13 cellular contexts compared by ENCODE assay signal in the genomic region with DNA sequence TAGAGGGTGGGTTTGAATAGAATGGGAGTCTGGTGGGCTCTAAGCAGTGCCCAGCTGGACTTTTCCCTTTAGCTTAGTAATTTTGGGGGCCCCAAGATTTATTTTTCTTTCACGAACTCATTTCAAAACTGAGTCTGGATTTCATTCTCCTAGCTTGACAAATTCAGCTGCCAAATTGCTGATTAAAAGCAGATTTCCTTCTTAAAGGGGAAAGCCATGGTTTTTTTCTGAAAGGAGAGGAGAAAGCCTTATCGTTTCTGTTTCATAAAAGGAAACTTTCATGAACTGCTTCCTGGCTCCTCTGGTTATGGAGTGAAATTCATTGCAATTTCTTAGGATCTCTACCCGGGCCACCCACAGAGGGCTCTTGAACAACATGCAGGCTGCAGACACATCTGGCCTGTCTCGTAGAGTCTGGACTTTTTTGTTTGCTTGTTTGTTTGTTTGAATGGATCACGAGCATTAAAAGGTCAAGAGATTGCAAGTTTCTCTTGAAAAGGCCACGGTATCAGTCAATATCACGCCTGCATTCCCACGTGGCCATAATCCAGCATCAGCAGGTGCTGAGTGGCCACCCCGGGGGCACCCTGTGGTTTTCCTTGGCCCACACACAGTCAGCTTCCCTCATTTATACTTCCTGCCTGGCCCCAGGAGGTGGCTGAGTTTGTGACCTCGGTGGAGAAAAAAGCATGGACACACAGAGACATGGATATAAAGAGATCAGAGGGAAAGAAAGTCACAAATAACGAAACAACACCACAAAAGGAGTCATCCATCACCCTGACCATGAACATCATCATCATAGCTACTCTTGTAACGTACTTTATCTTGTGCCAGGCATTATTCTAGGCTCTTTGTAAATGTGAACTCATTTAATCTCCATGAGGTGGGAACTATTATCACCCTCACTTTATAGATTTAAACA. TPM values are rescaled to one million over a fixed set of nuclear protein-coding genes. Genes with fewer than 3 reads are reported as not detected.
DNase-seq lines count a peak whose midpoint lies in the region; ATAC-seq lines count a peak whose summit lies in the region.
"Had no signal": no experiment of that assay in that cellular context is flagged by ENCODE, and none has a peak within 500 bp of the region (broad histone marks: within the 10 kb centered on the region; RNA-seq: fewer than 3 reads in every experiment).

No MANE protein-coding gene starts in this region.

- DNase-seq in OCI-M1 (lab: John Stamatoyannopoulos, UW) (peak; percentile 60), foreskin melanocyte (peak; percentile 73), left lobe of liver (ENCODE audit: low spot score) (no peak), HuH-7 (ENCODE audit: low spot score) (no peak)
- DNase-seq in activated CD4-positive, alpha-beta T cell treated with anti-CD3 and anti-CD28 coated beads, Interleukin-2, amount 50 U/mL, for 4 hours = no peak

- ATAC-seq in GM18870 (IDR thresholded peaks at IDR 0.05; ENCODE audit: unreplicated experiment) = peak; percentile 17
- ATAC-seq in left lobe of liver = no peak
- ATAC-seq in HG03039 (IDR thresholded peaks at IDR 0.05; ENCODE audit: unreplicated experiment) = no peak

- no peaks in the 10 kb centered on the region for H3K27me3 ChIP-seq in BLaER1

- no peak overlapping the region; the same call in 1 of the 2 replicates for H3K9ac ChIP-seq in BLaER1

- H3K4me1 ChIP-seq in BLaER1 = peaks cover 12% of the 10 kb centered on the region
- H3K4me1 ChIP-seq: gastrocnemius medialis had no signal

- H3K9me3 ChIP-seq in BLaER1 = no peaks in the 10 kb centered on the region
- H3K9me3 ChIP-seq: gastrocnemius medialis had no signal

- H4K20me1 ChIP-seq in BLaER1 = no peaks in the 10 kb centered on the region

- H3K27ac ChIP-seq in BLaER1 = no peak overlapping the region
- H3K27ac ChIP-seq: gastrocnemius medialis had no signal

- H3K4me3 ChIP-seq in BLaER1 = no peak overlapping the region
- H3K4me3 ChIP-seq: gastrocnemius medialis had no signal

- H3K4me2 ChIP-seq in BLaER1 = peak overlapping the region; percentile 86

- no peaks in the 10 kb centered on the region for H3K36me3 ChIP-seq in BLaER1
- H3K36me3 ChIP-seq: gastrocnemius medialis had no signal

RNA-seq across cellular contexts. Expression of a gene that starts 10.5 kb away (rescaled TPM):
- total RNA-seq in left lobe of liver = not detected
- total RNA-seq: activated CD8-positive, alpha-beta memory T cell treated with anti-CD3 and anti-CD28 coated beads for 36 hours; gastrocnemius medialis; LHCN-M2; Right ventricle myocardium inferior; skeletal muscle tissue had no signal

RNA-seq across cellular contexts. Expression of a gene that starts 31.2 kb away (rescaled TPM):
- total RNA-seq in left lobe of liver = not detected
- total RNA-seq: activated CD8-positive, alpha-beta memory T cell treated with anti-CD3 and anti-CD28 coated beads for 36 hours; gastrocnemius medialis; LHCN-M2; Right ventricle myocardium inferior; skeletal muscle tissue had no signal

RNA-seq across cellular contexts. Expression of a gene that starts 47.7 kb away (rescaled TPM):
- total RNA-seq in left lobe of liver = not detected
- total RNA-seq: activated CD8-positive, alpha-beta memory T cell treated with anti-CD3 and anti-CD28 coated beads for 36 hours; gastrocnemius medialis; LHCN-M2; Right ventricle myocardium inferior; skeletal muscle tissue had no signal

RNA-seq across cellular contexts. Expression of a gene that starts 48.4 kb away (rescaled TPM):
- total RNA-seq in left lobe of liver = not detected
- total RNA-seq: activated CD8-positive, alpha-beta memory T cell treated with anti-CD3 and anti-CD28 coated beads for 36 hours; gastrocnemius medialis; LHCN-M2; Right ventricle myocardium inferior; skeletal muscle tissue had no signal

Comparison
In these comparisons a context has a peak if more than half of its experiments do, and no peak if none do; other contexts are left out.
1. DNase-seq: peak in OCI-M1 (single experiment) and foreskin melanocyte (single experiment); none in left lobe of liver (single experiment), HuH-7 (single experiment) and activated CD4-positive, alpha-beta T cell treated with anti-CD3 and anti-CD28 coated beads, Interleukin-2, amount 50 U/mL, for 4 hours (0 of 2).